ENCODE assay signal across 19 cellular contexts in the genomic region with DNA sequence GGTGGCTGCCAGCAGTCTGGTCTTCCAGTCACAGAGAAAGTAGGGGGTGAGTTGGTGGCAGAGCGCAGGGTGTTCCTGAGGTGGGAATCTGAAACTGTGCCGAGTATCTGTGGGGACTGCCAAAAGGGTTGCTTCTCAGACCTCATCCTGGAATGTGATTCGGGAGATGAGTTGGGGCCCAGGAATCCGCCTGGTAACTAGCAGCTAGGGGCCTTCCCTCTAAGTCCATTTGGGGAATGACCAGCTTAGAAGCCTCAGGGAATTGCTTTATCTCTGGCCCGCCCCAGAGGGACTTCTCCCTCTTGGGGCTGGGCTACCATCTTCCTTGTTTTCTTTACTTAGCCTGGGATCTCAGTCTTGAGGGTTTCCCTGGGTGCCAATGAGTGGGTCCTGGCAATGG. TPM values are rescaled to one million over a fixed set of nuclear protein-coding genes. Genes with fewer than 3 reads are reported as not detected.
A peak's percentile ranks its signal among the peaks of the same experiment; 100 is the strongest.
DNase-seq lines count a peak whose midpoint lies in the region; ATAC-seq and TF ChIP-seq lines count a peak whose summit lies in the region.
"Had no signal": no experiment of that assay in that cellular context is flagged by ENCODE, and none has a peak within 500 bp of the region (broad histone marks: within the 10 kb centered on the region; RNA-seq: fewer than 3 reads in every experiment).

No MANE protein-coding gene starts in this region.

- no peak for TF ChIP-seq POLR2A in sigmoid colon (IDR thresholded peaks at IDR 0.05)

- ATAC-seq in HG02970 (IDR thresholded peaks at IDR 0.05; ENCODE audit: low FRiP score, unreplicated experiment) (no peak), GM19455 (IDR thresholded peaks at IDR 0.05; ENCODE audit: unreplicated experiment) (no peak)
- ATAC-seq: upper lobe of right lung had no signal

- H3K27me3 ChIP-seq in SJSA1 (replicated peaks) (no peaks in the 10 kb centered on the region), sigmoid colon (no peaks in the 10 kb centered on the region)
- H3K27me3 ChIP-seq: cardiac muscle cell, upper lobe of right lung had no signal

- H3K36me3 ChIP-seq in SJSA1 (no peaks in the 10 kb centered on the region), sigmoid colon (peaks cover 0 to 5% (median 0%) of the 10 kb centered on the region in 4 donors)
- H3K36me3 ChIP-seq: cardiac muscle cell, upper lobe of right lung had no signal

- TF ChIP-seq CTCF in AG10803 (conservative IDR thresholded peaks at IDR 0.05; ENCODE audit: low read length) = no peak
- no peak for TF ChIP-seq CTCF in fibroblast of mammary gland (conservative IDR thresholded peaks at IDR 0.05; ENCODE audit: control insufficient read depth, insufficient read depth, low read depth, low read length)
- TF ChIP-seq CTCF in sigmoid colon (IDR thresholded peaks at IDR 0.05) = no peak

- peak overlapping the region; percentile 16; the same call in 1 of the 2 replicates for H3K27ac ChIP-seq in SJSA1
- peak overlapping the region in 3 of 4 donors; percentile 5 to 77 (median 25) for H3K27ac ChIP-seq in sigmoid colon
- H3K27ac ChIP-seq: cardiac muscle cell, upper lobe of right lung had no signal

- TF ChIP-seq EP300 in sigmoid colon (IDR thresholded peaks at IDR 0.05) = no peak

- no peak overlapping the region for H3K4me3 ChIP-seq in AG10803 (ENCODE audit: low read length)
- no peak overlapping the region for H3K4me3 ChIP-seq in SJSA1
- H3K4me3 ChIP-seq in fibroblast of mammary gland (ENCODE audit: control insufficient read depth, low read depth, low read length) = no peak overlapping the region
- H3K4me3 ChIP-seq in sigmoid colon = no peak overlapping the region
- H3K4me3 ChIP-seq: cardiac muscle cell, upper lobe of right lung had no signal

- WGBS in sigmoid colon, 2 donors = 74 to 89% methylated on average over 5 of the region's 5 CpGs

- H3K4me1 ChIP-seq in SJSA1 (replicated peaks) (peaks cover 51% of the 10 kb centered on the region), sigmoid colon (peaks cover 0 to 36% (median 33%) of the 10 kb centered on the region in 4 donors)

- H3K9me3 ChIP-seq in SJSA1 (replicated peaks) = no peaks in the 10 kb centered on the region
- no peaks in the 10 kb centered on the region for H3K9me3 ChIP-seq in sigmoid colon
- H3K9me3 ChIP-seq: upper lobe of right lung had no signal

- intact Hi-C loops in sigmoid colon (cut with DNase I) = loop anchor here (5.0 kb wide), 1 partner anchor 92 kb away; a partner anchor contains a TSS

- DNase-seq in AG10803 (ENCODE audit: low read depth) = peak; percentile 68
- peak in 1 of 2 experiments; percentile 25 for DNase-seq in SJSA1 (ENCODE audit: low read depth in 1 of 2, low spot score in 2 of 2)
- DNase-seq in fibroblast of mammary gland (ENCODE audit: low read depth) = peak; percentile 50
- no peak for DNase-seq in sigmoid colon
- no peak for DNase-seq in GF-D8 (lab: John Stamatoyannopoulos, UW)
- DNase-seq in NCI-H187 treated with DMSO at 0.1 percent for 48 hours (lab: John Stamatoyannopoulos, UW) = no peak
- DNase-seq: activated CD4-positive, CD25-positive, alpha-beta regulatory T cell; activated CD8-positive, alpha-beta memory T cell treated with anti-CD3 and anti-CD28 coated beads, Interleukin-2, amount 50 U/mL, for 4 hours; activated naive CD4-positive, alpha-beta T cell; KBM-7; kidney; NCI-H1092 treated with DMSO at 0.1 percent for 48 hours; occipital lobe; Right ventricle myocardium superior; stimulated activated CD4-positive, alpha-beta T cell treated with anti-CD3 and anti-CD28 coated beads, Interleukin-4, amount 100 ng/mL, for 4 hours; upper lobe of right lung had no signal

RNA-seq across cellular contexts. Expression of a gene that starts 49.6 kb away (rescaled TPM):
- total RNA-seq in SJSA1 (2014; rRNA removed; shearing (Covaris generic)) = 7.7 and 13.7 TPM in 2 replicates
- 10 to 100 TPM; 11.9 to 15.8 (median 13.7) TPM for total RNA-seq in sigmoid colon
- polyA plus RNA-seq in sigmoid colon = 10 to 100 TPM; 13.4 to 16.2 (median 13.8) TPM

Comparison
In these comparisons a context has a peak if more than half of its experiments do, and no peak if none do; other contexts are left out.
1. DNase-seq: peak in AG10803 (single experiment) and fibroblast of mammary gland (single experiment); none in sigmoid colon (single experiment), GF-D8 (single experiment) and NCI-H187 treated with DMSO at 0.1 percent for 48 hours (single experiment).